8 cellular contexts compared by ENCODE assay signal in genomic region chr2:64831134-64831976, GRCh38.
DNase-seq lines count a peak whose midpoint lies in the region; ATAC-seq and TF ChIP-seq lines count a peak whose summit lies in the region.

No MANE protein-coding gene starts in this region.

- no peak overlapping the region for H3K4me3 ChIP-seq in foreskin fibroblast (ENCODE audit: low read depth in 1 of 2, low read length in 2 of 2)

- TF ChIP-seq CTCF in foreskin fibroblast (IDR thresholded peaks at IDR 0.05; ENCODE audit: low read depth, low read length), result peak; percentile 89

- DNase-seq in CD1c-positive myeloid dendritic cell (ENCODE audit: extremely low spot score) (peak; percentile 96), GM19240 (ENCODE audit: insufficient read length, low spot score) (peak; percentile 62), RPMI7951 (ENCODE audit: low read depth) (peak; percentile 99), foreskin fibroblast (peak; percentile 96), nucleus accumbens (lab: John Stamatoyannopoulos, UW) (peak in 55 of 56 donors; percentile 6 to 91 (median 67)), superior temporal gyrus (ENCODE audit: extremely low spot score) (peak; percentile 90)
- DNase-seq in activated T-helper 9 cell treated with anti-CD3 and anti-CD28 coated beads, Interleukin-2, amount 50 U/mL, for 16 hours (ENCODE audit: low read depth), result peak; percentile 88

- peak; percentile 83 for ATAC-seq in HG03439 (IDR thresholded peaks at IDR 0.05; ENCODE audit: unreplicated experiment)
